In genomic region chr1:158283965-158284364, GRCh38 we compare ENCODE assay signal across 10 cellular contexts. TPM values are rescaled to one million over a fixed set of nuclear protein-coding genes. Genes with fewer than 3 reads are reported as not detected.
A peak's percentile ranks its signal among the peaks of the same experiment; 100 is the strongest.
DNase-seq lines count a peak whose midpoint lies in the region; ATAC-seq and TF ChIP-seq lines count a peak whose summit lies in the region.
"Had no signal": no experiment of that assay in that cellular context is flagged by ENCODE, and none has a peak within 500 bp of the region (broad histone marks: within the 10 kb centered on the region; RNA-seq: fewer than 3 reads in every experiment).

No MANE protein-coding gene starts in this region.

- H3K27me3 Mint-ChIP-seq in osteocyte (ENCODE audit: unreplicated experiment) (peaks cover 2% of the 10 kb centered on the region), T-cell (peaks cover 28 to 40% of the 10 kb centered on the region in 2 donors)

- H3K4me3 Mint-ChIP-seq in osteocyte (ENCODE audit: unreplicated experiment) (no peak overlapping the region), T-cell (no peak overlapping the region)

- DNase-seq in lung microvascular endothelial cell (ENCODE audit: low read depth in 2 of 2) (peak; percentile 4 to 5), NCI-H2107 treated with DMSO at 0.1 percent for 48 hours (lab: John Stamatoyannopoulos, UW; ENCODE audit: unreplicated experiment) (no peak), osteocyte (ENCODE audit: extremely low spot score, unreplicated experiment) (no peak), T-cell (no peak)
- DNase-seq: head of caudate nucleus had no signal

- H3K36me3 Mint-ChIP-seq in osteocyte (ENCODE audit: unreplicated experiment): no peaks in the 10 kb centered on the region
- H3K36me3 Mint-ChIP-seq in T-cell: peaks cover 4% of the 10 kb centered on the region

- POLR2A ChIA-PET in T-cell (lab: Charles Lee): no interaction called here

- no peak for TF ChIP-seq CTCF in osteocyte (IDR thresholded peaks at IDR 0.05)

- ATAC-seq in GM18858 (IDR thresholded peaks at IDR 0.05; ENCODE audit: unreplicated experiment) (peak; percentile 62), GM21737 (IDR thresholded peaks at IDR 0.05; ENCODE audit: unreplicated experiment) (peak; percentile 33), HG03521 (IDR thresholded peaks at IDR 0.05; ENCODE audit: unreplicated experiment) (peak; percentile 46), T-cell (replicated peaks in 1 of 4) (no peak), GM21360 (IDR thresholded peaks at IDR 0.05; ENCODE audit: unreplicated experiment) (no peak)

- CTCF ChIA-PET in T-cell (lab: Charles Lee): no interaction called here

- H3K27ac Mint-ChIP-seq in osteocyte (ENCODE audit: unreplicated experiment) (no peak overlapping the region), T-cell (no peak overlapping the region)

- H3K4me1 Mint-ChIP-seq in osteocyte (ENCODE audit: unreplicated experiment): no peaks in the 10 kb centered on the region
- H3K4me1 Mint-ChIP-seq in T-cell: peaks cover 15 to 17% (median 15%) of the 10 kb centered on the region in 3 donors

- H3K9me3 Mint-ChIP-seq in osteocyte (ENCODE audit: unreplicated experiment) (no peaks in the 10 kb centered on the region), T-cell (peaks cover 0 to 16% (median 7%) of the 10 kb centered on the region in 3 donors)

RNA-seq across cellular contexts. Expression of gene CD1C, which starts 5.8 kb away (rescaled TPM):
- total RNA-seq in lung microvascular endothelial cell (not detected in 2 replicates), osteocyte (not detected in 2 replicates), T-cell (1 to 10 TPM in 2 of 5 donors, under 1 TPM in 3; 0.26 to 1.4 (median 0.70) TPM)

RNA-seq across cellular contexts. Expression of gene CD1A, which starts 29.7 kb away (rescaled TPM):
- total RNA-seq in lung microvascular endothelial cell: not detected in 2 replicates
- not detected in 2 replicates for total RNA-seq in osteocyte
- under 1 TPM in 1 of 5 donors, not detected in 4; 0.16 TPM for total RNA-seq in T-cell
- total RNA-seq: breast epithelium had no signal

RNA-seq across cellular contexts. Expression of gene CD1B, which starts 47.4 kb away (rescaled TPM):
- total RNA-seq in lung microvascular endothelial cell (not detected in 2 replicates), osteocyte (not detected in 2 replicates), T-cell (not detected)
- total RNA-seq: breast epithelium had no signal

Comparison
In these comparisons a context has a peak if more than half of its experiments do, and no peak if none do; other contexts are left out.
1. ATAC-seq: peak in GM18858 (single experiment), GM21737 (single experiment) and HG03521 (single experiment); none in T-cell (0 of 4) and GM21360 (single experiment).
2. DNase-seq: peak in lung microvascular endothelial cell (2 of 2); none in NCI-H2107 treated with DMSO at 0.1 percent for 48 hours (single experiment), osteocyte (single experiment) and T-cell (0 of 34).